In the genomic region with DNA sequence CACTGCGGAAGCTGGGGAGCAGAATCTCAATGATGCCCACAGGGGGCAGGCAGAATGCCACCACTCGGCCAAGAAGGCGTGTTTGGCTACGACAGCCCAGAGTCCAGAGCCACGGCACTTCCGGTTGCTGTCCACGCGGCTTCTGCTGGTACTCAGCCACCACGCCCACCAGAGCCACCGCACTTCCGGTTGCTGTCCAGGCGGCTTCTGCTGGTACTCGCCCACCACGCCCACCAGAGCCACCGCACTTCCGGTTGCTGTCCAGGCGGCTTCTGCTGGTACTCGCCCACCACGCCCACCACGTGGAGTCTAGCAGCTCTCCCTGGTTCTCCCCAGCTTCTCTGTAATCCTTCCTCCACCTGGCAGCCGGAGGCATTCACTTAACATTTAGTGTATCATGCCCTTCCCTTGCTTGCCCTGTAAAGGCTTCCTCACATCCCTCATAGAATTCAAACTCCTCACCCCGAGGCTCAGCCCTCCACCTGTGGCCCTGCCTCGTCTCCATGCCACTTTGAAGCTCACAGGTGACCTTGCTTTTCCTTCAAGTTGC, we compare ENCODE assay signal across 24 cellular contexts. TPM values are rescaled to one million over a fixed set of nuclear protein-coding genes. Genes with fewer than 3 reads are reported as not detected.
"Had no signal": no experiment of that assay in that cellular context is flagged by ENCODE, and none has a peak within 500 bp of the region (broad histone marks: within the 10 kb centered on the region; RNA-seq: fewer than 3 reads in every experiment).

No MANE protein-coding gene starts in this region.

- H3K9me3 Mint-ChIP-seq: activated naive CD4-positive, alpha-beta T cell treated with anti-CD3 and anti-CD28 coated beads, Interleukin-2, amount 50 U/mL, for 24 hours; T-cell had no signal

- H3K4me1 Mint-ChIP-seq: activated naive CD4-positive, alpha-beta T cell treated with anti-CD3 and anti-CD28 coated beads, Interleukin-2, amount 50 U/mL, for 24 hours; T-cell had no signal

- H3K27ac Mint-ChIP-seq: activated CD8-positive, alpha-beta T cell treated with anti-CD3 and anti-CD28 coated beads, Interleukin-2, amount 10 ng/mL, durations not matched to agents 7 days and 5 days; activated naive CD4-positive, alpha-beta T cell treated with anti-CD3 and anti-CD28 coated beads, Interleukin-2, amount 50 U/mL, for 24 hours; WTC11 had no signal

- H3K27ac ChIP-seq: SK-N-MC had no signal

- H3K36me3 Mint-ChIP-seq: activated naive CD4-positive, alpha-beta T cell treated with anti-CD3 and anti-CD28 coated beads, Interleukin-2, amount 50 U/mL, for 24 hours; T-cell; WTC11 had no signal

- DNase-seq: activated CD4-positive, alpha-beta T cell treated with anti-CD3 and anti-CD28 coated beads for 48 hours; activated CD4-positive, alpha-beta T cell treated with anti-CD3 and anti-CD28 coated beads, Interleukin-2, amount 50 U/mL, for 4 hours; activated CD4-positive, CD25-positive, alpha-beta regulatory T cell treated with anti-CD3 and anti-CD28 coated beads, Interleukin-2, amount 50 U/mL, for 72 hours; activated CD8-positive, alpha-beta memory T cell treated with anti-CD3 and anti-CD28 coated beads, Interleukin-2, amount 50 U/mL, for 48 hours; activated CD8-positive, alpha-beta T cell treated with anti-CD3 and anti-CD28 coated beads, Interleukin-2, amount 10 ng/mL, durations not matched to agents 7 days and 5 days; activated T-cell treated with anti-CD3 and anti-CD28 coated beads, Interleukin-2, amount 50 U/mL, for 1 hour; aorta; central memory CD4-positive, alpha-beta T cell; MM.1S; NCI-H146; NCI-H187 treated with DMSO at 0.1 percent for 48 hours; NCI-H2081 treated with DMSO at 0.1 percent for 48 hours; NCI-H446; NCI-H524 treated with DMSO at 0.1 percent for 48 hours; NCI-H774; T-cell; T-helper 2 cell; T1000 had no signal

- ATAC-seq: activated CD8-positive, alpha-beta T cell treated with anti-CD3 and anti-CD28 coated beads, Interleukin-2, amount 10 ng/mL, durations not matched to agents 7 days and 5 days; Right ventricle myocardium inferior; T-cell; WTC11 had no signal

- H3K4me3 Mint-ChIP-seq: activated CD8-positive, alpha-beta T cell treated with anti-CD3 and anti-CD28 coated beads, Interleukin-2, amount 10 ng/mL, durations not matched to agents 7 days and 5 days; activated naive CD4-positive, alpha-beta T cell treated with anti-CD3 and anti-CD28 coated beads, Interleukin-2, amount 50 U/mL, for 24 hours; T-cell; WTC11 had no signal

- H3K4me3 ChIP-seq: SK-N-MC had no signal

- FAIRE-seq: bronchial epithelial cell had no signal

RNA-seq across cellular contexts. Expression of a gene that starts 40.1 kb away (rescaled TPM):
- total RNA-seq: activated CD8-positive, alpha-beta T cell treated with anti-CD3 and anti-CD28 coated beads, Interleukin-2, amount 10 ng/mL, durations not matched to agents 7 days and 5 days; OCI-LY7 had no signal
